In the genomic region with DNA sequence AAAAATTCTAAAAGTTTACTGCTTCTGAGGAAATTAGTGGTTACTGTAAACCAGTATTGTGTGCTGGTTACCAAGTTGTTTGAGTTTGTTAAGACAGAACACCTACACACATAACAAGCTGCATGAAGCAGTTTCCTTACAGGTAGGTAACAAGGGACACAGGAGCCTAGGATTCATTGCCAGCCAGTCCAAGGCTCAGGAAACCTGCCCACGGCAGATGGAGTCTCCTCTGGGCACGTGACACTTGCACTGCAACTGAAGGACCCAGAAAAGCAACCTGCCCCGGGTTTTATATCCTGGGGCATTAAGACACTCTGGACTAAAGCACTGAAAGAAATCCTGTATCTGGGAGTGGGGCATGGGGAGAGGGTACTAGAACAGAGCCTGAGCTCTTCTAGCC, we compare ENCODE assay signal across 18 cellular contexts.
"Had no signal": no experiment of that assay in that cellular context is flagged by ENCODE, and none has a peak within 500 bp of the region (broad histone marks: within the 10 kb centered on the region; RNA-seq: fewer than 3 reads in every experiment).

No MANE protein-coding gene starts in this region.

- H3K27me3 ChIP-seq: MG63, SJSA1 had no signal

- H3K4me3 ChIP-seq: MG63, SJSA1, SK-N-MC had no signal

- H3K4me1 ChIP-seq: SJSA1 had no signal

- H3K36me3 ChIP-seq: MG63, SJSA1 had no signal

- ATAC-seq: Panc1 had no signal

- DNase-seq: Karpas-422, KG1, MG63, NCI-H1092, NCI-H1105 treated with DMSO at 0.1 percent for 48 hours, NCI-H1417 treated with DMSO at 0.1 percent for 48 hours, NCI-H146, NCI-H1694 treated with DMSO at 0.1 percent for 48 hours, NCI-H1930, NCI-H2081 treated with DMSO at 0.1 percent for 48 hours, NCI-H2227 treated with DMSO at 0.1 percent for 48 hours, NCI-H526, Right ventricle myocardium superior, SIG-M5, T-helper 2 cell had no signal

- H3K27ac ChIP-seq: SJSA1, SK-N-MC had no signal

- H3K9me3 ChIP-seq: MG63, SJSA1 had no signal
